ENCODE assay signal across 1 cellular context in the genomic region with DNA sequence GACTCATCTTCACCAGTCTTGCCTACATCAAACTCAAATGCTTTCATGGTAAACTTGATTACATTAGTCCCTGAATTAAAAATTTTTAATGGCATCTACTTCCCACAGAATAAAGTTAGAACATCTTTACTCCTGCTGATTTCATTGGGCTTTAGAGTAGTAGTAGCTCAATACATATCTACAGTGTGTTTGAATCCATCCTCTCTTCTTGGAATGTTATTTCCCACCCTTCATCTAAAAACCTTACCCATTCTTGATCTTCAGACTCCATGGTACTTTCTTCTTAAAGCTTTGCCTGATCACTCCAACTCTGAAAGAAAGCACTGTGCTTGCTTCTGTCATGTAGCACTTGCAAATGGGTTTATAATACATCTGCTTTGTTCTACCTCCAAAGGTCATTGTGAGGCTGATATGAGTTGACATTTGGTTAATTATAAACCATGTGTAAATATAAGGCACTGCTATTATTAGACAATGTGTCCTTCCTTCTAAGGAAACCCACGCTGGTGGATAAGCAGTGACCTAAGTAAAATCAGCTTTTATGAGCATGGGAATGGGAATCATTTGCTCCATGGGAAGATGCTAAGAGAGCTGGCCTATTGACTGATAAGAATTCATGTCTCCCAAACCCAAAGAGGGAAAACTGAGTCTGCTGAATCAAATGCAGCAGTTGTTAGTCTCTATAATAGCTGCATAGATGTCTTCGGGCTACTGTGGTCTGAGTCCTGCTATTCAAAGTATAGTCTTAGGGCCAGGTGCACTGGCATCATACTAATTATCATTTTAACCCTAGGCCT.
TF ChIP-seq lines count a peak whose summit lies in the region.

No MANE protein-coding gene starts in this region.

TF ChIP-seq in HepG2, 621 proteins besides CTCF, POLR2A, EP300 and RAD21 (continued from another document and continues in another):
- TF ChIP-seq, protein P1, sequence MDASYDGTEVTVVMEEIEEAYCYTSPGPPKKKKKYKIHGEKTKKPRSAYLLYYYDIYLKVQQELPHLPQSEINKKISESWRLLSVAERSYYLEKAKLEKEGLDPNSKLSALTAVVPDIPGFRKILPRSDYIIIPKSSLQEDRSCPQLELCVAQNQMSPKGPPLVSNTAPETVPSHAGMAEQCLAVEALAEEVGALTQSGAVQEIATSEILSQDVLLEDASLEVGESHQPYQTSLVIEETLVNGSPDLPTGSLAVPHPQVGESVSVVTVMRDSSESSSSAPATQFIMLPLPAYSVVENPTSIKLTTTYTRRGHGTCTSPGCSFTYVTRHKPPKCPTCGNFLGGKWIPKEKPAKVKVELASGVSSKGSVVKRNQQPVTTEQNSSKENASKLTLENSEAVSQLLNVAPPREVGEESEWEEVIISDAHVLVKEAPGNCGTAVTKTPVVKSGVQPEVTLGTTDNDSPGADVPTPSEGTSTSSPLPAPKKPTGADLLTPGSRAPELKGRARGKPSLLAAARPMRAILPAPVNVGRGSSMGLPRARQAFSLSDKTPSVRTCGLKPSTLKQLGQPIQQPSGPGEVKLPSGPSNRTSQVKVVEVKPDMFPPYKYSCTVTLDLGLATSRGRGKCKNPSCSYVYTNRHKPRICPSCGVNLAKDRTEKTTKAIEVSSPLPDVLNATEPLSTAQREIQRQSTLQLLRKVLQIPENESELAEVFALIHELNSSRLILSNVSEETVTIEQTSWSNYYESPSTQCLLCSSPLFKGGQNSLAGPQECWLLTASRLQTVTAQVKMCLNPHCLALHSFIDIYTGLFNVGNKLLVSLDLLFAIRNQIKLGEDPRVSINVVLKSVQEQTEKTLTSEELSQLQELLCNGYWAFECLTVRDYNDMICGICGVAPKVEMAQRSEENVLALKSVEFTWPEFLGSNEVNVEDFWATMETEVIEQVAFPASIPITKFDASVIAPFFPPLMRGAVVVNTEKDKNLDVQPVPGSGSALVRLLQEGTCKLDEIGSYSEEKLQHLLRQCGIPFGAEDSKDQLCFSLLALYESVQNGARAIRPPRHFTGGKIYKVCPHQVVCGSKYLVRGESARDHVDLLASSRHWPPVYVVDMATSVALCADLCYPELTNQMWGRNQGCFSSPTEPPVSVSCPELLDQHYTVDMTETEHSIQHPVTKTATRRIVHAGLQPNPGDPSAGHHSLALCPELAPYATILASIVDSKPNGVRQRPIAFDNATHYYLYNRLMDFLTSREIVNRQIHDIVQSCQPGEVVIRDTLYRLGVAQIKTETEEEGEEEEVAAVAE (CRISPR knock-in tag; IDR thresholded peaks at IDR 0.05; ENCODE audit: borderline replicate concordance), result no peak
- TF ChIP-seq CCDC6 (CRISPR knock-in tag; IDR thresholded peaks at IDR 0.05) (no peak), ATF7-NPFF (CRISPR knock-in tag; IDR thresholded peaks at IDR 0.05; ENCODE audit: low read depth) (no peak), MED13 (CRISPR knock-in tag; IDR thresholded peaks at IDR 0.05) (no peak), GTF2F1 (IDR thresholded peaks at IDR 0.05; ENCODE audit: low read length) (no peak), SP5 (CRISPR knock-in tag; IDR thresholded peaks at IDR 0.05; ENCODE audit: borderline replicate concordance, low read depth) (no peak), GATAD2A (CRISPR knock-in tag; IDR thresholded peaks at IDR 0.05) (peak; percentile 67), RXRB (CRISPR knock-in tag; IDR thresholded peaks at IDR 0.05; ENCODE audit: borderline replicate concordance) (peak; percentile 56), ZNF772 (CRISPR knock-in tag; IDR thresholded peaks at IDR 0.05) (no peak), ZNF552 (CRISPR knock-in tag; IDR thresholded peaks at IDR 0.05; ENCODE audit: borderline replicate concordance) (no peak), ZNF891 (CRISPR knock-in tag; IDR thresholded peaks at IDR 0.05) (no peak), NFE2L1 (CRISPR knock-in tag; IDR thresholded peaks at IDR 0.05; ENCODE audit: borderline replicate concordance) (no peak), ZFP36L1 (CRISPR knock-in tag; IDR thresholded peaks at IDR 0.05) (no peak), KDM1A (CRISPR knock-in tag; IDR thresholded peaks at IDR 0.05) (no peak), ZNF180 (CRISPR knock-in tag; IDR thresholded peaks at IDR 0.05; ENCODE audit: borderline replicate concordance, low read depth) (no peak), ZNF24 (IDR thresholded peaks at IDR 0.05) (no peak), NR3C1 (CRISPR knock-in tag; IDR thresholded peaks at IDR 0.05) (no peak), KAT7 (CRISPR knock-in tag; IDR thresholded peaks at IDR 0.05; ENCODE audit: borderline replicate concordance) (no peak), ZBTB3 (CRISPR knock-in tag; IDR thresholded peaks at IDR 0.05; ENCODE audit: borderline replicate concordance, low read depth) (no peak), MAFF (IDR thresholded peaks at IDR 0.05; ENCODE audit: low read depth, low read length) (no peak), ZNF253 (CRISPR knock-in tag; IDR thresholded peaks at IDR 0.05; ENCODE audit: borderline replicate concordance) (no peak), MIXL1 (CRISPR knock-in tag; IDR thresholded peaks at IDR 0.05) (peak; percentile 88), JDP2 (CRISPR knock-in tag; IDR thresholded peaks at IDR 0.05; ENCODE audit: borderline replicate concordance) (no peak), PCBP1 (IDR thresholded peaks at IDR 0.05; ENCODE audit: borderline replicate concordance, low read depth, low read length) (no peak), FOXA3 (CRISPR knock-in tag; IDR thresholded peaks at IDR 0.05) (peak; percentile 82), POGZ (CRISPR knock-in tag; IDR thresholded peaks at IDR 0.05) (0 out of 2 replicates have a peak, but pooled peaks have one; percentile 32), JUNB (CRISPR knock-in tag; IDR thresholded peaks at IDR 0.05; ENCODE audit: borderline replicate concordance) (no peak), ZNF761 (CRISPR knock-in tag; conservative IDR thresholded peaks at IDR 0.05) (no peak), ZNF749 (CRISPR knock-in tag; IDR thresholded peaks at IDR 0.05; ENCODE audit: borderline replicate concordance) (no peak), PHF21A (CRISPR knock-in tag; IDR thresholded peaks at IDR 0.05) (no peak), GATAD1 (CRISPR knock-in tag; IDR thresholded peaks at IDR 0.05) (no peak), ARHGAP35 (CRISPR knock-in tag; IDR thresholded peaks at IDR 0.05; ENCODE audit: borderline replicate concordance) (no peak), ZNF331 (CRISPR knock-in tag; IDR thresholded peaks at IDR 0.05) (peak; percentile 30; the same call in 1 of the 2 replicates), KLF6 (CRISPR knock-in tag; IDR thresholded peaks at IDR 0.05) (no peak), SOX6 (IDR thresholded peaks at IDR 0.05) (no peak), SOX6 (CRISPR knock-in tag; IDR thresholded peaks at IDR 0.05) (peak; percentile 95)
- TF ChIP-seq, protein P2, sequence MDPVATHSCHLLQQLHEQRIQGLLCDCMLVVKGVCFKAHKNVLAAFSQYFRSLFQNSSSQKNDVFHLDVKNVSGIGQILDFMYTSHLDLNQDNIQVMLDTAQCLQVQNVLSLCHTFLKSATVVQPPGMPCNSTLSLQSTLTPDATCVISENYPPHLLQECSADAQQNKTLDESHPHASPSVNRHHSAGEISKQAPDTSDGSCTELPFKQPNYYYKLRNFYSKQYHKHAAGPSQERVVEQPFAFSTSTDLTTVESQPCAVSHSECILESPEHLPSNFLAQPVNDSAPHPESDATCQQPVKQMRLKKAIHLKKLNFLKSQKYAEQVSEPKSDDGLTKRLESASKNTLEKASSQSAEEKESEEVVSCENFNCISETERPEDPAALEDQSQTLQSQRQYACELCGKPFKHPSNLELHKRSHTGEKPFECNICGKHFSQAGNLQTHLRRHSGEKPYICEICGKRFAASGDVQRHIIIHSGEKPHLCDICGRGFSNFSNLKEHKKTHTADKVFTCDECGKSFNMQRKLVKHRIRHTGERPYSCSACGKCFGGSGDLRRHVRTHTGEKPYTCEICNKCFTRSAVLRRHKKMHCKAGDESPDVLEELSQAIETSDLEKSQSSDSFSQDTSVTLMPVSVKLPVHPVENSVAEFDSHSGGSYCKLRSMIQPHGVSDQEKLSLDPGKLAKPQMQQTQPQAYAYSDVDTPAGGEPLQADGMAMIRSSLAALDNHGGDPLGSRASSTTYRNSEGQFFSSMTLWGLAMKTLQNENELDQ (CRISPR knock-in tag; IDR thresholded peaks at IDR 0.05; ENCODE audit: borderline replicate concordance), result no peak
- TF ChIP-seq, protein P3, sequence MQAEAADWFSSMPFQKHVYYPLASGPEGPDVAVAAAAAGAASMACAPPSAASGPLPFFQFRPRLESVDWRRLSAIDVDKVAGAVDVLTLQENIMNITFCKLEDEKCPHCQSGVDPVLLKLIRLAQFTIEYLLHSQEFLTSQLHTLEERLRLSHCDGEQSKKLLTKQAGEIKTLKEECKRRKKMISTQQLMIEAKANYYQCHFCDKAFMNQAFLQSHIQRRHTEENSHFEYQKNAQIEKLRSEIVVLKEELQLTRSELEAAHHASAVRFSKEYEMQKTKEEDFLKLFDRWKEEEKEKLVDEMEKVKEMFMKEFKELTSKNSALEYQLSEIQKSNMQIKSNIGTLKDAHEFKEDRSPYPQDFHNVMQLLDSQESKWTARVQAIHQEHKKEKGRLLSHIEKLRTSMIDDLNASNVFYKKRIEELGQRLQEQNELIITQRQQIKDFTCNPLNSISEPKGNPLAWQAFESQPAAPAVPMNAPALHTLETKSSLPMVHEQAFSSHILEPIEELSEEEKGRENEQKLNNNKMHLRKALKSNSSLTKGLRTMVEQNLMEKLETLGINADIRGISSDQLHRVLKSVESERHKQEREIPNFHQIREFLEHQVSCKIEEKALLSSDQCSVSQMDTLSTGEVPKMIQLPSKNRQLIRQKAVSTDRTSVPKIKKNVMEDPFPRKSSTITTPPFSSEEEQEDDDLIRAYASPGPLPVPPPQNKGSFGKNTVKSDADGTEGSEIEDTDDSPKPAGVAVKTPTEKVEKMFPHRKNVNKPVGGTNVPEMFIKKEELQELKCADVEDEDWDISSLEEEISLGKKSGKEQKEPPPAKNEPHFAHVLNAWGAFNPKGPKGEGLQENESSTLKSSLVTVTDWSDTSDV (CRISPR knock-in tag; IDR thresholded peaks at IDR 0.05), result no peak
- TF ChIP-seq, protein P4, sequence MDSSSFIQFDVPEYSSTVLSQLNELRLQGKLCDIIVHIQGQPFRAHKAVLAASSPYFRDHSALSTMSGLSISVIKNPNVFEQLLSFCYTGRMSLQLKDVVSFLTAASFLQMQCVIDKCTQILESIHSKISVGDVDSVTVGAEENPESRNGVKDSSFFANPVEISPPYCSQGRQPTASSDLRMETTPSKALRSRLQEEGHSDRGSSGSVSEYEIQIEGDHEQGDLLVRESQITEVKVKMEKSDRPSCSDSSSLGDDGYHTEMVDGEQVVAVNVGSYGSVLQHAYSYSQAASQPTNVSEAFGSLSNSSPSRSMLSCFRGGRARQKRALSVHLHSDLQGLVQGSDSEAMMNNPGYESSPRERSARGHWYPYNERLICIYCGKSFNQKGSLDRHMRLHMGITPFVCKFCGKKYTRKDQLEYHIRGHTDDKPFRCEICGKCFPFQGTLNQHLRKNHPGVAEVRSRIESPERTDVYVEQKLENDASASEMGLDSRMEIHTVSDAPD (CRISPR knock-in tag; IDR thresholded peaks at IDR 0.05), result no peak
- TF ChIP-seq, protein P5, sequence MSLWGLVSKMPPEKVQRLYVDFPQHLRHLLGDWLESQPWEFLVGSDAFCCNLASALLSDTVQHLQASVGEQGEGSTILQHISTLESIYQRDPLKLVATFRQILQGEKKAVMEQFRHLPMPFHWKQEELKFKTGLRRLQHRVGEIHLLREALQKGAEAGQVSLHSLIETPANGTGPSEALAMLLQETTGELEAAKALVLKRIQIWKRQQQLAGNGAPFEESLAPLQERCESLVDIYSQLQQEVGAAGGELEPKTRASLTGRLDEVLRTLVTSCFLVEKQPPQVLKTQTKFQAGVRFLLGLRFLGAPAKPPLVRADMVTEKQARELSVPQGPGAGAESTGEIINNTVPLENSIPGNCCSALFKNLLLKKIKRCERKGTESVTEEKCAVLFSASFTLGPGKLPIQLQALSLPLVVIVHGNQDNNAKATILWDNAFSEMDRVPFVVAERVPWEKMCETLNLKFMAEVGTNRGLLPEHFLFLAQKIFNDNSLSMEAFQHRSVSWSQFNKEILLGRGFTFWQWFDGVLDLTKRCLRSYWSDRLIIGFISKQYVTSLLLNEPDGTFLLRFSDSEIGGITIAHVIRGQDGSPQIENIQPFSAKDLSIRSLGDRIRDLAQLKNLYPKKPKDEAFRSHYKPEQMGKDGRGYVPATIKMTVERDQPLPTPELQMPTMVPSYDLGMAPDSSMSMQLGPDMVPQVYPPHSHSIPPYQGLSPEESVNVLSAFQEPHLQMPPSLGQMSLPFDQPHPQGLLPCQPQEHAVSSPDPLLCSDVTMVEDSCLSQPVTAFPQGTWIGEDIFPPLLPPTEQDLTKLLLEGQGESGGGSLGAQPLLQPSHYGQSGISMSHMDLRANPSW (CRISPR knock-in tag; IDR thresholded peaks at IDR 0.05; ENCODE audit: borderline replicate concordance), result no peak
- TF ChIP-seq, protein P6, sequence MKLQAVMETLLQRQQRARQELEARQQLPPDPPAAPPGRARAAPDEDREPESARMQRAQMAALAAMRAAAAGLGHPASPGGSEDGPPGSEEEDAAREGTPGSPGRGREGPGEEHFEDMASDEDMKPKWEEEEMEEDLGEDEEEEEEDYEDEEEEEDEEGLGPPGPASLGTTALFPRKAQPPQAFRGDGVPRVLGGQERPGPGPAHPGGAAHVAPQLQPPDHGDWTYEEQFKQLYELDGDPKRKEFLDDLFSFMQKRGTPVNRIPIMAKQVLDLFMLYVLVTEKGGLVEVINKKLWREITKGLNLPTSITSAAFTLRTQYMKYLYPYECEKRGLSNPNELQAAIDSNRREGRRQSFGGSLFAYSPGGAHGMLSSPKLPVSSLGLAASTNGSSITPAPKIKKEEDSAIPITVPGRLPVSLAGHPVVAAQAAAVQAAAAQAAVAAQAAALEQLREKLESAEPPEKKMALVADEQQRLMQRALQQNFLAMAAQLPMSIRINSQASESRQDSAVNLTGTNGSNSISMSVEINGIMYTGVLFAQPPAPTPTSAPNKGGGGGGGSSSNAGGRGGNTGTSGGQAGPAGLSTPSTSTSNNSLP (IDR thresholded peaks at IDR 0.05; ENCODE audit: low read depth, low read length), result peak; percentile 94
- TF ChIP-seq, protein P7, sequence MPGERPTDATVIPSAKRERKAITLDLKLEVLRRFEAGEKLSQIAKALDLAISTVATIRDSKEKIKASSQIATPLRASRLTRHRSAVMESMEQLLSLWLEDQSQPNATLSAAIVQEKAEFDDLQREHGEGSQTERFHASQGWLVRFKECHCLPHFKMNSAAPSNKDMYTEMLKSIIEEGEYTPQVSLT (CRISPR knock-in tag; IDR thresholded peaks at IDR 0.05; ENCODE audit: borderline replicate concordance, low read depth), result no peak
- TF ChIP-seq, protein P8, sequence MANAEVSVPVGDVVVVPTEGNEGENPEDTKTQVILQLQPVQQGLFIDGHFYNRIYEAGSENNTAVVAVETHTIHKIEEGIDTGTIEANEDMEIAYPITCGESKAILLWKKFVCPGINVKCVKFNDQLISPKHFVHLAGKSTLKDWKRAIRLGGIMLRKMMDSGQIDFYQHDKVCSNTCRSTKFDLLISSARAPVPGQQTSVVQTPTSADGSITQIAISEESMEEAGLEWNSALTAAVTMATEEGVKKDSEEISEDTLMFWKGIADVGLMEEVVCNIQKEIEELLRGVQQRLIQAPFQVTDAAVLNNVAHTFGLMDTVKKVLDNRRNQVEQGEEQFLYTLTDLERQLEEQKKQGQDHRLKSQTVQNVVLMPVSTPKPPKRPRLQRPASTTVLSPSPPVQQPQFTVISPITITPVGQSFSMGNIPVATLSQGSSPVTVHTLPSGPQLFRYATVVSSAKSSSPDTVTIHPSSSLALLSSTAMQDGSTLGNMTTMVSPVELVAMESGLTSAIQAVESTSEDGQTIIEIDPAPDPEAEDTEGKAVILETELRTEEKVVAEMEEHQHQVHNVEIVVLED (CRISPR knock-in tag; IDR thresholded peaks at IDR 0.05; ENCODE audit: borderline replicate concordance), result no peak
